In genomic region chr5:51646482-51646881, GRCh38 we compare ENCODE assay signal across 25 cellular contexts.
"Had no signal": no experiment of that assay in that cellular context is flagged by ENCODE, and none has a peak within 500 bp of the region (broad histone marks: within the 10 kb centered on the region; RNA-seq: fewer than 3 reads in every experiment).

No MANE protein-coding gene starts in this region.

- H3K27me3 ChIP-seq: stomach, suprapubic skin, testis, thyroid gland, tibial artery, tibial nerve, transverse colon, upper lobe of left lung, upper lobe of right lung, uterus, vagina had no signal

- H3K36me3 ChIP-seq: stomach, suprapubic skin, thoracic aorta, thyroid gland, tibial artery, tibial nerve, transverse colon, upper lobe of left lung, upper lobe of right lung, uterus, vagina had no signal

- DNase-seq: stimulated activated CD4-positive, alpha-beta T cell treated with anti-CD3 and anti-CD28 coated beads, Interleukin-2, amount 100 ng/mL, for 48 hours; stimulated activated CD4-positive, alpha-beta T cell treated with anti-CD3 and anti-CD28 coated beads, Interleukin-4, amount 100 ng/mL, for 1 hour; stimulated activated CD4-positive, alpha-beta T cell treated with anti-CD3 and anti-CD28 coated beads, Interleukin-4, amount 100 ng/mL, for 24 hours; stimulated activated CD4-positive, alpha-beta T cell treated with anti-CD3 and anti-CD28 coated beads, Interleukin-4, amount 100 ng/mL, for 4 hours; stimulated activated CD8-positive, alpha-beta memory T cell treated with anti-CD3 and anti-CD28 coated beads, Interleukin-4, amount 100 ng/mL, for 48 hours; stimulated activated naive B cell treated with anti-CD40 and anti-IgM and Interleukin-4, amounts not matched to agents 10 μg/mL and 1 μg/mL and 100 μg/mL, for 72 hours; stimulated activated naive CD4-positive, alpha-beta T cell; stimulated activated naive CD4-positive, alpha-beta T cell treated with Interleukin-2 at 50 U/mL for 16 hours; stimulated activated naive CD8-positive, alpha-beta T cell treated with anti-CD3 and anti-CD28 coated beads, Interleukin-15, amount 100 ng/mL, for 72 hours; stimulated activated naive CD8-positive, alpha-beta T cell treated with anti-CD3 and anti-CD28 coated beads, Interleukin-15, Interleukin-2, amounts not matched to agents 100 U/mL and 50 U/mL, for 24 hours; stomach; substantia nigra; testis; thyroid gland; tibial artery; transverse colon; trophoblast cell; upper lobe of left lung; upper lobe of right lung; uterus had no signal

- H3K27ac ChIP-seq: stomach, suprapubic skin, testis, thoracic aorta, thyroid gland, tibial artery, tibial nerve, transverse colon, upper lobe of left lung, upper lobe of right lung, uterus, vagina had no signal

- FAIRE-seq: urothelium cell line had no signal

- H3K4me3 ChIP-seq: stomach, suprapubic skin, testis, thoracic aorta, thyroid gland, tibial artery, tibial nerve, transverse colon, upper lobe of left lung, upper lobe of right lung, uterus, vagina had no signal

- H3K9me3 ChIP-seq: stomach, suprapubic skin, testis, thoracic aorta, thyroid gland, tibial artery, tibial nerve, transverse colon, upper lobe of right lung, uterus, vagina had no signal
